Comparison of ENCODE assay signal across 14 cellular contexts in the genomic region with DNA sequence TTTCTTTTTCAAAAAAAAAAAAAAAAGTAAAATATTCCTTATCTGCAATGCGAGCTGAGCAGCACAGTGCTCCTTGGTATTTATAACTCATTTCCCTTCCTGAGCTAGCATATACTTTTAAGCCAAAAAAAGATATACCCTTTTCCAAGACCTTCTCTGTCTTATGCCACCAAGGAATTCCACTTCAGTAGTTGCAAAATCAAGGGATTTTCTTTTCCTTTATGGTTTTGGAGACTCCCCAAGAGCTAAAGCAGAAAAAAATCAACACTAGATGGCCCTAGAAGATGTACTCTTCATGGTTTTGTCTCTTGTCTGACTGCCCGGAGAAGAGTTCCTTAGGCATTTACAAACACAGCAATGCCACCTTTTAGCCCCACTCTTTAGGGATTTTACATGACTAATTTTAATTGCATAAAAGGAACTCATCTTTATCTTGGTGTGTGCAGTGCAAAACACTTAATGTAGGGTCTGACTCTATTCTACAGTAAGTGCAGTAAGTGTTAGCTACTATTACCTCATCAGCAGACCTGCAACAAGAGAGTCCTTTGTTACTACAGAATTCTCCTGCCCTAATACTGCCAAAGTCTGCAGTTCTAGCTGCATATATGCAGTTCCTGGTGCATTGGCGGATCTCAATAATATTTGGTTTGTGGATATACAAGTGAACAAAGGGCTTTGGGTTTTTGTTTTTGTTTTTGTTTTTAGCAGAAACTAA.
DNase-seq lines count a peak whose midpoint lies in the region; TF ChIP-seq lines count a peak whose summit lies in the region.
"Had no signal": no experiment of that assay in that cellular context is flagged by ENCODE, and none has a peak within 500 bp of the region (broad histone marks: within the 10 kb centered on the region; RNA-seq: fewer than 3 reads in every experiment).

No MANE protein-coding gene starts in this region.

- H3K36me3 ChIP-seq in HEK293 (ENCODE audit: control insufficient read depth in 2 of 2, insufficient read depth in 1 of 2, low read length in 2 of 2) (no peaks in the 10 kb centered on the region), brain microvascular endothelial cell (replicated peaks) (no peaks in the 10 kb centered on the region)
- H3K36me3 ChIP-seq: BE2C, lower lobe of right lung had no signal

- in situ Hi-C loops in brain microvascular endothelial cell (cut with HindIII; ENCODE audit: low pct_ligation_motif_present, low sequenced_read_pairs): no loop called here

- CTCF ChIA-PET in HEK293 (lab: Yijun Ruan, JAX): interaction anchor here (0.6 to 2.8 kb wide), 4 partner anchors 48 to 1863 kb away, joined by 3 to 14 read pairs (median 4); no protein-coding TSS in a partner anchor
- CTCF ChIA-PET in activated naive CD4-positive, alpha-beta T cell treated with anti-CD3 and anti-CD28 coated beads, Interleukin-2, amount 10 ng/mL, durations not matched to agents 7 days and 5 days (lab: Charles Lee): no interaction called here

- H3K27me3 Mint-ChIP-seq in activated naive CD4-positive, alpha-beta T cell treated with anti-CD3 and anti-CD28 coated beads, Interleukin-2, amount 10 ng/mL, durations not matched to agents 7 days and 5 days: no peaks in the 10 kb centered on the region
- H3K27me3 Mint-ChIP-seq: activated T-helper 17 cell treated with anti-CD3 and anti-CD28 coated beads, Interleukin-2, amount 50 U/mL, for 72 hours; stimulated activated memory B cell treated with anti-CD40 and anti-IgM and Interleukin-4, amounts not matched to agents 10 μg/mL and 1 μg/mL and 100 μg/mL, for 72 hours had no signal

- no peak overlapping the region for H3K27ac ChIP-seq in HEK293 (ENCODE audit: extremely low read depth, low read depth, low read length)
- no peak overlapping the region for H3K27ac ChIP-seq in brain microvascular endothelial cell
- H3K27ac ChIP-seq: lower lobe of right lung had no signal

- no peak overlapping the region for H3K27ac Mint-ChIP-seq in activated naive CD4-positive, alpha-beta T cell treated with anti-CD3 and anti-CD28 coated beads, Interleukin-2, amount 10 ng/mL, durations not matched to agents 7 days and 5 days
- H3K27ac Mint-ChIP-seq: activated T-helper 17 cell treated with anti-CD3 and anti-CD28 coated beads, Interleukin-2, amount 50 U/mL, for 72 hours; stimulated activated memory B cell treated with anti-CD40 and anti-IgM and Interleukin-4, amounts not matched to agents 10 μg/mL and 1 μg/mL and 100 μg/mL, for 72 hours had no signal

- no peaks in the 10 kb centered on the region for H3K4me1 Mint-ChIP-seq in activated naive CD4-positive, alpha-beta T cell treated with anti-CD3 and anti-CD28 coated beads, Interleukin-2, amount 10 ng/mL, durations not matched to agents 7 days and 5 days
- H3K4me1 Mint-ChIP-seq: activated T-helper 17 cell treated with anti-CD3 and anti-CD28 coated beads, Interleukin-2, amount 50 U/mL, for 72 hours; stimulated activated memory B cell treated with anti-CD40 and anti-IgM and Interleukin-4, amounts not matched to agents 10 μg/mL and 1 μg/mL and 100 μg/mL, for 72 hours had no signal

- peaks cover 6% of the 10 kb centered on the region for H3K9me3 Mint-ChIP-seq in activated naive CD4-positive, alpha-beta T cell treated with anti-CD3 and anti-CD28 coated beads, Interleukin-2, amount 10 ng/mL, durations not matched to agents 7 days and 5 days

- no peaks in the 10 kb centered on the region for H3K9me3 ChIP-seq in HEK293 (ENCODE audit: control insufficient read depth, insufficient read depth, low read depth, low read length)
- H3K9me3 ChIP-seq: BE2C, lower lobe of right lung had no signal

- no peak overlapping the region for H3K4me3 Mint-ChIP-seq in activated naive CD4-positive, alpha-beta T cell treated with anti-CD3 and anti-CD28 coated beads, Interleukin-2, amount 10 ng/mL, durations not matched to agents 7 days and 5 days
- H3K4me3 Mint-ChIP-seq: activated T-helper 17 cell treated with anti-CD3 and anti-CD28 coated beads, Interleukin-2, amount 50 U/mL, for 72 hours; stimulated activated memory B cell treated with anti-CD40 and anti-IgM and Interleukin-4, amounts not matched to agents 10 μg/mL and 1 μg/mL and 100 μg/mL, for 72 hours had no signal

- H3K36me3 Mint-ChIP-seq in activated naive CD4-positive, alpha-beta T cell treated with anti-CD3 and anti-CD28 coated beads, Interleukin-2, amount 10 ng/mL, durations not matched to agents 7 days and 5 days: no peaks in the 10 kb centered on the region
- H3K36me3 Mint-ChIP-seq: stimulated activated memory B cell treated with anti-CD40 and anti-IgM and Interleukin-4, amounts not matched to agents 10 μg/mL and 1 μg/mL and 100 μg/mL, for 72 hours had no signal

- H3K4me3 ChIP-seq in HEK293 (ENCODE audit: low read depth, low read length) (no peak overlapping the region), brain microvascular endothelial cell (ENCODE audit: low read depth, low read length) (no peak overlapping the region)
- H3K4me3 ChIP-seq: lower lobe of right lung, skin epidermis had no signal

- TF ChIP-seq CTCF in HEK293 (tag by site-specific recombination; IDR thresholded peaks at IDR 0.05) (no peak), brain microvascular endothelial cell (IDR thresholded peaks at IDR 0.05; ENCODE audit: low read depth, low read length, missing control alignments) (peak; percentile 28)

- DNase-seq in 8988T (peak; percentile 6), brain microvascular endothelial cell (no peak), iPS-NIHi7 (ENCODE audit: extremely low spot score) (peak; percentile 22), midbrain (lab: John Stamatoyannopoulos, UW) (no peak), HuH-7.5 (ENCODE audit: low spot score) (no peak), cerebellar nuclear complex (lab: John Stamatoyannopoulos, UW) (no peak)
- DNase-seq in activated naive CD4-positive, alpha-beta T cell treated with anti-CD3 and anti-CD28 coated beads, Interleukin-2, amount 10 ng/mL, durations not matched to agents 7 days and 5 days: no peak
- DNase-seq: BE2C; effector memory CD4-positive, alpha-beta T cell; lower lobe of right lung had no signal

- no peaks in the 10 kb centered on the region for H3K27me3 ChIP-seq in brain microvascular endothelial cell (replicated peaks)
- H3K27me3 ChIP-seq: BE2C had no signal

- POLR2A ChIA-PET in HEK293 (lab: Yijun Ruan, JAX): no interaction called here

- H3K4me1 ChIP-seq in HEK293 (ENCODE audit: control insufficient read depth, insufficient read depth, low read length): no peaks in the 10 kb centered on the region
- H3K4me1 ChIP-seq: BE2C, lower lobe of right lung had no signal

TF ChIP-seq in HEK293, 187 proteins besides CTCF, POLR2A, EP300 and RAD21:
- peak; percentile 5; the same call in 1 of the 2 replicates for TF ChIP-seq ZNF654 (tag by site-specific recombination; IDR thresholded peaks at IDR 0.05; ENCODE audit: low read depth)
- no peak for TF ChIP-seq RBAK (tag by site-specific recombination; IDR thresholded peaks at IDR 0.05)
- TF ChIP-seq, protein P1, sequence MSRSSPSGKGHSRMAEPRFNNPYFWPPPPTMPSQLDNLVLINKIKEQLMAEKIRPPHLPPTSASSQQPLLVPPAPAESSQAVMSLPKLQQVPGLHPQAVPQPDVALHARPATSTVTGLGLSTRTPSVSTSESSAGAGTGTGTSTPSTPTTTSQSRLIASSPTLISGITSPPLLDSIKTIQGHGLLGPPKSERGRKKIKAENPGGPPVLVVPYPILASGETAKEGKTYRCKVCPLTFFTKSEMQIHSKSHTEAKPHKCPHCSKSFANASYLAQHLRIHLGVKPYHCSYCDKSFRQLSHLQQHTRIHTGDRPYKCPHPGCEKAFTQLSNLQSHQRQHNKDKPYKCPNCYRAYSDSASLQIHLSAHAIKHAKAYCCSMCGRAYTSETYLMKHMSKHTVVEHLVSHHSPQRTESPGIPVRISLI (tag by site-specific recombination; IDR thresholded peaks at IDR 0.05): no peak

Comparison
In these comparisons a context has a peak if more than half of its experiments do, and no peak if none do; other contexts are left out.
1. DNase-seq: peak in 8988T (single experiment) and iPS-NIHi7 (single experiment); none in brain microvascular endothelial cell (single experiment), midbrain (single experiment), HuH-7.5 (single experiment), cerebellar nuclear complex (0 of 2) and activated naive CD4-positive, alpha-beta T cell treated with anti-CD3 and anti-CD28 coated beads, Interleukin-2, amount 10 ng/mL, durations not matched to agents 7 days and 5 days (single experiment).